ENCODE assay signal across 11 cellular contexts in the genomic region with DNA sequence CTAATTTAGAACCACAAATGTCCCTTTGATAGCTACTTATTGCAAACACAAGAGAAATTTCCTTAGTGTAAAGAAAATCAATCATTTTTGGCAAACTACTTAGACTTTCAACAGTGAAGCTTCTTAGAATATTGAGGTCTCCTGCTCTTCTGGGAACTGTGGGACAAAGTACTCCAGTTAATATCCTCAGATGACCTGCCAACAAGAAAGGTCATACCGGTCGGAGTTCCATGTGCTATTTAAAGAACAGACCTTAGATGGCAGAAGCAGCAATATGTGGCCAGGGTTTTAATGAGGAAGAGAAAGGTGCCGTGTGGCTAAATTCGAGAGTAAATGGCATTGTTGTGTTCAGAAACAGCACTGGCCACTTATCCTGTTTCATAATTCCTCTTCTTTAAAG.
DNase-seq lines count a peak whose midpoint lies in the region; ATAC-seq, FAIRE-seq and TF ChIP-seq lines count a peak whose summit lies in the region.
"Had no signal": no experiment of that assay in that cellular context is flagged by ENCODE, and none has a peak within 500 bp of the region (broad histone marks: within the 10 kb centered on the region; RNA-seq: fewer than 3 reads in every experiment).

No MANE protein-coding gene starts in this region.

- peak overlapping the region; percentile 53 for H3K27ac ChIP-seq in OCI-LY3 (ENCODE audit: low read length)
- H3K27ac ChIP-seq in pancreas, result no peak overlapping the region
- H3K27ac ChIP-seq: prostate gland had no signal

- H3K4me1 Mint-ChIP-seq in activated T-cell treated with anti-CD3 and anti-CD28 coated beads, Interleukin-2, amount 50 U/mL, for 72 hours (ENCODE audit: low read depth), result peaks cover 79% of the 10 kb centered on the region
- H3K4me1 Mint-ChIP-seq in central memory CD8-positive, alpha-beta T cell, result peaks cover 68% of the 10 kb centered on the region

- FAIRE-seq in pancreas (lab: Jason Lieb, UNC), result no peak

- peak overlapping the region; percentile 82 for H3K27ac Mint-ChIP-seq in activated T-cell treated with anti-CD3 and anti-CD28 coated beads, Interleukin-2, amount 50 U/mL, for 72 hours
- peak overlapping the region; percentile 97 for H3K27ac Mint-ChIP-seq in central memory CD8-positive, alpha-beta T cell (ENCODE audit: low read depth)

- no peaks in the 10 kb centered on the region for H3K9me3 Mint-ChIP-seq in activated T-cell treated with anti-CD3 and anti-CD28 coated beads, Interleukin-2, amount 50 U/mL, for 72 hours
- H3K9me3 Mint-ChIP-seq in central memory CD8-positive, alpha-beta T cell, result no peaks in the 10 kb centered on the region

- H3K9ac ChIP-seq in OCI-LY3 (ENCODE audit: low read length), result peak overlapping the region; percentile 14; the same call in 1 of the 2 replicates

- H3K4me3 Mint-ChIP-seq in activated T-cell treated with anti-CD3 and anti-CD28 coated beads, Interleukin-2, amount 50 U/mL, for 72 hours, result peak overlapping the region in 1 of 2 donors; percentile 80
- H3K4me3 Mint-ChIP-seq in central memory CD8-positive, alpha-beta T cell, result peak overlapping the region; percentile 77

- intact Hi-C loops in pancreas (cut with DNase I), result no loop called here

- H3K27me3 ChIP-seq in OCI-LY3 (ENCODE audit: low read depth, low read length) (no peaks in the 10 kb centered on the region), pancreas (no peaks in the 10 kb centered on the region)

- TF ChIP-seq CTCF in OCI-LY3 (IDR thresholded peaks at IDR 0.05; ENCODE audit: low read depth, low read length), result 0 out of 2 replicates have a peak, but pooled peaks have one; percentile 31
- no peak for TF ChIP-seq CTCF in pancreas (IDR thresholded peaks at IDR 0.05)

- H3K79me2 ChIP-seq in OCI-LY3 (ENCODE audit: low read length), result no peaks in the 10 kb centered on the region

- H3K36me3 Mint-ChIP-seq in activated T-cell treated with anti-CD3 and anti-CD28 coated beads, Interleukin-2, amount 50 U/mL, for 72 hours (ENCODE audit: insufficient read depth in 2 of 2), result peaks cover 2 to 8% of the 10 kb centered on the region in 2 donors
- H3K36me3 Mint-ChIP-seq in central memory CD8-positive, alpha-beta T cell (ENCODE audit: insufficient read depth), result peaks cover 14% of the 10 kb centered on the region

- H4K20me1 ChIP-seq in OCI-LY3 (ENCODE audit: insufficient read depth, low read length), result no peaks in the 10 kb centered on the region

- no peaks in the 10 kb centered on the region for H3K9me3 ChIP-seq in OCI-LY3 (ENCODE audit: insufficient read depth, low read length)
- no peaks in the 10 kb centered on the region for H3K9me3 ChIP-seq in pancreas
- H3K9me3 ChIP-seq: prostate gland had no signal

- no peaks in the 10 kb centered on the region for H3K36me3 ChIP-seq in OCI-LY3 (replicated peaks; ENCODE audit: low read depth, low read length)
- H3K36me3 ChIP-seq in pancreas, result no peaks in the 10 kb centered on the region
- H3K36me3 ChIP-seq: prostate gland had no signal

- no peak overlapping the region for H2AFZ ChIP-seq in OCI-LY3 (ENCODE audit: low read depth, low read length)

- peak overlapping the region; percentile 6 for H3K4me2 ChIP-seq in OCI-LY3 (ENCODE audit: low read length)

- H3K4me3 ChIP-seq in OCI-LY3 (ENCODE audit: low read length) (no peak overlapping the region), pancreas (no peak overlapping the region)
- H3K4me3 ChIP-seq: prostate gland had no signal

- no peak for ATAC-seq in activated T-cell treated with anti-CD3 and anti-CD28 coated beads, Interleukin-2, amount 50 U/mL, for 72 hours (replicated peaks in 1 of 2)
- ATAC-seq in central memory CD8-positive, alpha-beta T cell (replicated peaks; ENCODE audit: extremely low read depth, poor library complexity, severe bottlenecking), result no peak
- ATAC-seq in pancreas, result peak in 3 of 4 donors; percentile 44 to 70 (median 62)
- no peak for ATAC-seq in HG03095 (IDR thresholded peaks at IDR 0.05; ENCODE audit: unreplicated experiment)
- ATAC-seq in GM19452 (IDR thresholded peaks at IDR 0.05; ENCODE audit: unreplicated experiment), result no peak
- no peak for ATAC-seq in activated CD4-positive, CD25-positive, alpha-beta regulatory T cell treated with anti-CD3 and anti-CD28 coated beads, Interleukin-2, amount 50 U/mL, for 24 hours

- DNase-seq in activated T-cell treated with anti-CD3 and anti-CD28 coated beads, Interleukin-2, amount 50 U/mL, for 72 hours, result no peak
- no peak for DNase-seq in activated T-cell treated with anti-CD3 and anti-CD28 coated beads, Interleukin-2, amount 50 U/mL, for 1 hour
- no peak for DNase-seq in central memory CD8-positive, alpha-beta T cell (ENCODE audit: low spot score in 2 of 2)
- DNase-seq in pancreas, result no peak
- DNase-seq: activated CD4-positive, CD25-positive, alpha-beta regulatory T cell treated with anti-CD3 and anti-CD28 coated beads, Interleukin-2, amount 50 U/mL, for 72 hours; NCI-H510A had no signal

- H3K27me3 Mint-ChIP-seq in activated T-cell treated with anti-CD3 and anti-CD28 coated beads, Interleukin-2, amount 50 U/mL, for 72 hours (ENCODE audit: low read depth), result no peaks in the 10 kb centered on the region
- no peaks in the 10 kb centered on the region for H3K27me3 Mint-ChIP-seq in central memory CD8-positive, alpha-beta T cell

- peaks cover 74% of the 10 kb centered on the region for H3K4me1 ChIP-seq in OCI-LY3 (ENCODE audit: low read length)
- peaks cover 0 to 2% (median under 1%) of the 10 kb centered on the region in 3 donors for H3K4me1 ChIP-seq in pancreas
- H3K4me1 ChIP-seq: prostate gland had no signal

- 19 to 30% methylated on average over 4 of the region's 4 CpGs for WGBS in pancreas, 2 donors

Comparison
In these comparisons a context has a peak if more than half of its experiments do, and no peak if none do; other contexts are left out.
1. ATAC-seq: peak in pancreas (3 of 4); none in activated T-cell treated with anti-CD3 and anti-CD28 coated beads, Interleukin-2, amount 50 U/mL, for 72 hours (0 of 2), central memory CD8-positive, alpha-beta T cell (single experiment), HG03095 (single experiment), GM19452 (single experiment) and activated CD4-positive, CD25-positive, alpha-beta regulatory T cell treated with anti-CD3 and anti-CD28 coated beads, Interleukin-2, amount 50 U/mL, for 24 hours (0 of 2).